ENCODE assay signal across 2 cellular contexts in genomic region chr1:20727746-20728316, GRCh38.
TF ChIP-seq lines count a peak whose summit lies in the region.

No MANE protein-coding gene starts in this region.

TF ChIP-seq in IMR-90, 13 proteins besides CTCF, POLR2A, EP300 and RAD21:
- no peak for TF ChIP-seq MXI1 (IDR thresholded peaks at IDR 0.05; ENCODE audit: borderline replicate concordance, low read depth, low read length)
- TF ChIP-seq RCOR1 (IDR thresholded peaks at IDR 0.05; ENCODE audit: insufficient replicate concordance, low read length): no peak
- no peak for TF ChIP-seq NFE2L2 (IDR thresholded peaks at IDR 0.05; ENCODE audit: low read depth, low read length)
- no peak for TF ChIP-seq CHD1 (IDR thresholded peaks at IDR 0.05; ENCODE audit: low read depth, low read length)
- TF ChIP-seq MAZ (IDR thresholded peaks at IDR 0.05; ENCODE audit: borderline replicate concordance, low read depth, low read length): no peak
- TF ChIP-seq, protein P1, sequence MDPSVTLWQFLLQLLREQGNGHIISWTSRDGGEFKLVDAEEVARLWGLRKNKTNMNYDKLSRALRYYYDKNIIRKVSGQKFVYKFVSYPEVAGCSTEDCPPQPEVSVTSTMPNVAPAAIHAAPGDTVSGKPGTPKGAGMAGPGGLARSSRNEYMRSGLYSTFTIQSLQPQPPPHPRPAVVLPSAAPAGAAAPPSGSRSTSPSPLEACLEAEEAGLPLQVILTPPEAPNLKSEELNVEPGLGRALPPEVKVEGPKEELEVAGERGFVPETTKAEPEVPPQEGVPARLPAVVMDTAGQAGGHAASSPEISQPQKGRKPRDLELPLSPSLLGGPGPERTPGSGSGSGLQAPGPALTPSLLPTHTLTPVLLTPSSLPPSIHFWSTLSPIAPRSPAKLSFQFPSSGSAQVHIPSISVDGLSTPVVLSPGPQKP (IDR thresholded peaks at IDR 0.05; ENCODE audit: borderline replicate concordance, low read depth, low read length): no peak

TF ChIP-seq in GM12878, 131 proteins besides CTCF, POLR2A, EP300 and RAD21:
- TF ChIP-seq RELB (IDR thresholded peaks at IDR 0.05; ENCODE audit: low read depth) (no peak), CEBPB (IDR thresholded peaks at IDR 0.05; ENCODE audit: borderline replicate concordance in 1 of 2, low read depth in 2 of 2, low read length in 2 of 2) (no peak), IKZF2 (IDR thresholded peaks at IDR 0.05) (no peak), MEF2B (IDR thresholded peaks at IDR 0.05; ENCODE audit: partially characterized antibody, poor library complexity, severe bottlenecking) (no peak), POLR2AphosphoS2 (IDR thresholded peaks at IDR 0.05; ENCODE audit: low read depth, low read length) (no peak), NFIC (IDR thresholded peaks at IDR 0.05; ENCODE audit: low read depth, low read length) (no peak), CREM (IDR thresholded peaks at IDR 0.05; ENCODE audit: low read depth) (no peak), BACH1 (IDR thresholded peaks at IDR 0.05; ENCODE audit: borderline replicate concordance) (no peak), EZH2 (IDR thresholded peaks at IDR 0.05; ENCODE audit: borderline replicate concordance, control insufficient read depth, low read depth, low read length) (no peak), ESRRA (IDR thresholded peaks at IDR 0.05; ENCODE audit: low read length) (no peak)
- TF ChIP-seq, protein P2, sequence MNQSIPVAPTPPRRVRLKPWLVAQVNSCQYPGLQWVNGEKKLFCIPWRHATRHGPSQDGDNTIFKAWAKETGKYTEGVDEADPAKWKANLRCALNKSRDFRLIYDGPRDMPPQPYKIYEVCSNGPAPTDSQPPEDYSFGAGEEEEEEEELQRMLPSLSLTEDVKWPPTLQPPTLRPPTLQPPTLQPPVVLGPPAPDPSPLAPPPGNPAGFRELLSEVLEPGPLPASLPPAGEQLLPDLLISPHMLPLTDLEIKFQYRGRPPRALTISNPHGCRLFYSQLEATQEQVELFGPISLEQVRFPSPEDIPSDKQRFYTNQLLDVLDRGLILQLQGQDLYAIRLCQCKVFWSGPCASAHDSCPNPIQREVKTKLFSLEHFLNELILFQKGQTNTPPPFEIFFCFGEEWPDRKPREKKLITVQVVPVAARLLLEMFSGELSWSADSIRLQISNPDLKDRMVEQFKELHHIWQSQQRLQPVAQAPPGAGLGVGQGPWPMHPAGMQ (IDR thresholded peaks at IDR 0.05; ENCODE audit: borderline replicate concordance): no peak
